Comparison of ENCODE assay signal across 7 cellular contexts in genomic region chr20:50450961-50451752, GRCh38.
DNase-seq lines count a peak whose midpoint lies in the region; ATAC-seq and TF ChIP-seq lines count a peak whose summit lies in the region.

No MANE protein-coding gene starts in this region.

- H3K4me1 Mint-ChIP-seq in dendritic cell treated with granulocyte-macrophage colony-stimulating factor and Interleukin-4, amounts not matched to agents 40 ng/mL and 50 ng/mL, for 4 days (ENCODE audit: low read depth): peaks cover 66% of the 10 kb centered on the region

- intact Hi-C loops in dendritic cell treated with granulocyte-macrophage colony-stimulating factor and Interleukin-4, amounts not matched to agents 40 ng/mL and 50 ng/mL, for 4 days (cut with micrococcal nuclease): loop anchor here (5.0 kb wide), 1 partner anchor 44 kb away; no protein-coding TSS in a partner anchor

- no peak for TF ChIP-seq CTCF in neutrophil (IDR thresholded peaks at IDR 0.05)

- H3K9me3 ChIP-seq in neutrophil: no peaks in the 10 kb centered on the region

- peak overlapping the region; percentile 41 for H3K27ac Mint-ChIP-seq in dendritic cell treated with granulocyte-macrophage colony-stimulating factor and Interleukin-4, amounts not matched to agents 40 ng/mL and 50 ng/mL, for 4 days

- H3K9me3 Mint-ChIP-seq in dendritic cell treated with granulocyte-macrophage colony-stimulating factor and Interleukin-4, amounts not matched to agents 40 ng/mL and 50 ng/mL, for 4 days: no peaks in the 10 kb centered on the region

- peaks cover 26 to 27% of the 10 kb centered on the region in 2 experiments for H3K4me1 ChIP-seq in neutrophil (ENCODE audit: control insufficient read depth in 1 of 2, insufficient read depth in 1 of 2, low read depth in 1 of 2, low read length in 1 of 2)

- peaks cover 19% of the 10 kb centered on the region for H3K27me3 Mint-ChIP-seq in dendritic cell treated with granulocyte-macrophage colony-stimulating factor and Interleukin-4, amounts not matched to agents 40 ng/mL and 50 ng/mL, for 4 days

- H3K27ac ChIP-seq in neutrophil: no peak overlapping the region

- DNase-seq in HCEC 1CT: peak; percentile 74
- DNase-seq in NAMALWA (ENCODE audit: low spot score): peak; percentile 89
- DNase-seq in AG08396 (ENCODE audit: low spot score): no peak

- H3K27me3 ChIP-seq in neutrophil: no peaks in the 10 kb centered on the region

- H3K4me3 Mint-ChIP-seq in dendritic cell treated with granulocyte-macrophage colony-stimulating factor and Interleukin-4, amounts not matched to agents 40 ng/mL and 50 ng/mL, for 4 days: peak overlapping the region; percentile 18

- H3K36me3 Mint-ChIP-seq in dendritic cell treated with granulocyte-macrophage colony-stimulating factor and Interleukin-4, amounts not matched to agents 40 ng/mL and 50 ng/mL, for 4 days (ENCODE audit: low read depth): no peaks in the 10 kb centered on the region

- H3K36me3 ChIP-seq in neutrophil: no peaks in the 10 kb centered on the region

- peak overlapping the region; percentile 29 to 47 for H3K4me3 ChIP-seq in neutrophil (ENCODE audit: low read depth in 1 of 2, low read length in 1 of 2)

- ATAC-seq in GM18858 (IDR thresholded peaks at IDR 0.05; ENCODE audit: unreplicated experiment) (peak; percentile 61), HG03469 (IDR thresholded peaks at IDR 0.05; ENCODE audit: unreplicated experiment) (no peak)
